Comparison of ENCODE assay signal across 1 cellular context in the genomic region with DNA sequence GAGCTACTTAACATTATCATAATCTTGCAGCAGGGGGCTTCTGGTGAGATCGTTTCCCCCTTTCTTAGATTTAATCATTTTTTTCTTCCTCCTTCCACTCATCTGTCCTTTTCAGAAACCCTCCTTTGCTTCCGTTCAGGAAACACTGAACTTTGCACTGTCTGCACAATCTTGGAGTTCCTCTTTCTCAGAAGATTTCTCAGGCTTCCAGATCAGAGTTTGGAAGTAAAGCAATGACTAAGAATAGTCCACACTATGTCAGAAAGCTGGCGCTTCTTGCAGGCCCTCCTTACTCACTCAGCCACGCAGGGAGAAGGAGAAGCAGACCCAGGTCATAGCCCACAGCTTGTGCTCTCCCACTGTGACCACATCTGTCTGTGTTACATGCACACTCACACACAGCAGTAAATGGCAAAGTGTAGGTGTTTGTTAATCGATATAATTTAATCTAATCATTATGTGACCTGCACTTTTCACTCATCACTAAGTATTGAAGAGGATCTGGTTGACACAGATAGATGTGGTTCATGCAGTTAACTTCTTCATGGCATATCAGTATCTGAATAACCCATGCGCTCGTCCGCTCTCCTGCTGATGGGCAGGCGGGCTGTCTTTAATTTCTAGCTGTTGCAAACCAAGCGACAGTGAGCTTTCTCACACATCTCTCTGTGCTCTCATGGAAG.
TF ChIP-seq lines count a peak whose summit lies in the region.

No MANE protein-coding gene starts in this region.

TF ChIP-seq in HepG2, 621 proteins besides CTCF, POLR2A, EP300 and RAD21 (continued from another document):
- TF ChIP-seq, protein P1, sequence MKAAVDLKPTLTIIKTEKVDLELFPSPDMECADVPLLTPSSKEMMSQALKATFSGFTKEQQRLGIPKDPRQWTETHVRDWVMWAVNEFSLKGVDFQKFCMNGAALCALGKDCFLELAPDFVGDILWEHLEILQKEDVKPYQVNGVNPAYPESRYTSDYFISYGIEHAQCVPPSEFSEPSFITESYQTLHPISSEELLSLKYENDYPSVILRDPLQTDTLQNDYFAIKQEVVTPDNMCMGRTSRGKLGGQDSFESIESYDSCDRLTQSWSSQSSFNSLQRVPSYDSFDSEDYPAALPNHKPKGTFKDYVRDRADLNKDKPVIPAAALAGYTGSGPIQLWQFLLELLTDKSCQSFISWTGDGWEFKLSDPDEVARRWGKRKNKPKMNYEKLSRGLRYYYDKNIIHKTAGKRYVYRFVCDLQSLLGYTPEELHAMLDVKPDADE (CRISPR knock-in tag; IDR thresholded peaks at IDR 0.05), result no peak
- TF ChIP-seq KLF12 (CRISPR knock-in tag; IDR thresholded peaks at IDR 0.05; ENCODE audit: borderline replicate concordance), result no peak
- no peak for TF ChIP-seq SP5 (CRISPR knock-in tag; IDR thresholded peaks at IDR 0.05; ENCODE audit: borderline replicate concordance, low read depth)
- no peak for TF ChIP-seq HCFC1 (IDR thresholded peaks at IDR 0.05; ENCODE audit: low read depth, low read length)
- TF ChIP-seq ZNF180 (CRISPR knock-in tag; IDR thresholded peaks at IDR 0.05; ENCODE audit: borderline replicate concordance, low read depth), result no peak
- TF ChIP-seq ZEB1 (IDR thresholded peaks at IDR 0.05; ENCODE audit: insufficient replicate concordance, low read depth), result no peak
- TF ChIP-seq, protein P2, sequence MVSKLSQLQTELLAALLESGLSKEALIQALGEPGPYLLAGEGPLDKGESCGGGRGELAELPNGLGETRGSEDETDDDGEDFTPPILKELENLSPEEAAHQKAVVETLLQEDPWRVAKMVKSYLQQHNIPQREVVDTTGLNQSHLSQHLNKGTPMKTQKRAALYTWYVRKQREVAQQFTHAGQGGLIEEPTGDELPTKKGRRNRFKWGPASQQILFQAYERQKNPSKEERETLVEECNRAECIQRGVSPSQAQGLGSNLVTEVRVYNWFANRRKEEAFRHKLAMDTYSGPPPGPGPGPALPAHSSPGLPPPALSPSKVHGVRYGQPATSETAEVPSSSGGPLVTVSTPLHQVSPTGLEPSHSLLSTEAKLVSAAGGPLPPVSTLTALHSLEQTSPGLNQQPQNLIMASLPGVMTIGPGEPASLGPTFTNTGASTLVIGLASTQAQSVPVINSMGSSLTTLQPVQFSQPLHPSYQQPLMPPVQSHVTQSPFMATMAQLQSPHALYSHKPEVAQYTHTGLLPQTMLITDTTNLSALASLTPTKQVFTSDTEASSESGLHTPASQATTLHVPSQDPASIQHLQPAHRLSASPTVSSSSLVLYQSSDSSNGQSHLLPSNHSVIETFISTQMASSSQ (IDR thresholded peaks at IDR 0.05; ENCODE audit: low read depth), result no peak
- TF ChIP-seq, protein P2 (CRISPR knock-in tag; IDR thresholded peaks at IDR 0.05; ENCODE audit: borderline replicate concordance), result no peak
- TF ChIP-seq PHF21A (CRISPR knock-in tag; IDR thresholded peaks at IDR 0.05), result no peak
- no peak for TF ChIP-seq ZNF230 (CRISPR knock-in tag; IDR thresholded peaks at IDR 0.05)
- TF ChIP-seq, protein P3, sequence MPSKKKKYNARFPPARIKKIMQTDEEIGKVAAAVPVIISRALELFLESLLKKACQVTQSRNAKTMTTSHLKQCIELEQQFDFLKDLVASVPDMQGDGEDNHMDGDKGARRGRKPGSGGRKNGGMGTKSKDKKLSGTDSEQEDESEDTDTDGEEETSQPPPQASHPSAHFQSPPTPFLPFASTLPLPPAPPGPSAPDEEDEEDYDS (CRISPR knock-in tag; IDR thresholded peaks at IDR 0.05), result no peak
- no peak for TF ChIP-seq PITX1 (CRISPR knock-in tag; IDR thresholded peaks at IDR 0.05)
- TF ChIP-seq PRMT3 (CRISPR knock-in tag; IDR thresholded peaks at IDR 0.05; ENCODE audit: borderline replicate concordance, low read depth), result no peak
- TF ChIP-seq, protein P4, sequence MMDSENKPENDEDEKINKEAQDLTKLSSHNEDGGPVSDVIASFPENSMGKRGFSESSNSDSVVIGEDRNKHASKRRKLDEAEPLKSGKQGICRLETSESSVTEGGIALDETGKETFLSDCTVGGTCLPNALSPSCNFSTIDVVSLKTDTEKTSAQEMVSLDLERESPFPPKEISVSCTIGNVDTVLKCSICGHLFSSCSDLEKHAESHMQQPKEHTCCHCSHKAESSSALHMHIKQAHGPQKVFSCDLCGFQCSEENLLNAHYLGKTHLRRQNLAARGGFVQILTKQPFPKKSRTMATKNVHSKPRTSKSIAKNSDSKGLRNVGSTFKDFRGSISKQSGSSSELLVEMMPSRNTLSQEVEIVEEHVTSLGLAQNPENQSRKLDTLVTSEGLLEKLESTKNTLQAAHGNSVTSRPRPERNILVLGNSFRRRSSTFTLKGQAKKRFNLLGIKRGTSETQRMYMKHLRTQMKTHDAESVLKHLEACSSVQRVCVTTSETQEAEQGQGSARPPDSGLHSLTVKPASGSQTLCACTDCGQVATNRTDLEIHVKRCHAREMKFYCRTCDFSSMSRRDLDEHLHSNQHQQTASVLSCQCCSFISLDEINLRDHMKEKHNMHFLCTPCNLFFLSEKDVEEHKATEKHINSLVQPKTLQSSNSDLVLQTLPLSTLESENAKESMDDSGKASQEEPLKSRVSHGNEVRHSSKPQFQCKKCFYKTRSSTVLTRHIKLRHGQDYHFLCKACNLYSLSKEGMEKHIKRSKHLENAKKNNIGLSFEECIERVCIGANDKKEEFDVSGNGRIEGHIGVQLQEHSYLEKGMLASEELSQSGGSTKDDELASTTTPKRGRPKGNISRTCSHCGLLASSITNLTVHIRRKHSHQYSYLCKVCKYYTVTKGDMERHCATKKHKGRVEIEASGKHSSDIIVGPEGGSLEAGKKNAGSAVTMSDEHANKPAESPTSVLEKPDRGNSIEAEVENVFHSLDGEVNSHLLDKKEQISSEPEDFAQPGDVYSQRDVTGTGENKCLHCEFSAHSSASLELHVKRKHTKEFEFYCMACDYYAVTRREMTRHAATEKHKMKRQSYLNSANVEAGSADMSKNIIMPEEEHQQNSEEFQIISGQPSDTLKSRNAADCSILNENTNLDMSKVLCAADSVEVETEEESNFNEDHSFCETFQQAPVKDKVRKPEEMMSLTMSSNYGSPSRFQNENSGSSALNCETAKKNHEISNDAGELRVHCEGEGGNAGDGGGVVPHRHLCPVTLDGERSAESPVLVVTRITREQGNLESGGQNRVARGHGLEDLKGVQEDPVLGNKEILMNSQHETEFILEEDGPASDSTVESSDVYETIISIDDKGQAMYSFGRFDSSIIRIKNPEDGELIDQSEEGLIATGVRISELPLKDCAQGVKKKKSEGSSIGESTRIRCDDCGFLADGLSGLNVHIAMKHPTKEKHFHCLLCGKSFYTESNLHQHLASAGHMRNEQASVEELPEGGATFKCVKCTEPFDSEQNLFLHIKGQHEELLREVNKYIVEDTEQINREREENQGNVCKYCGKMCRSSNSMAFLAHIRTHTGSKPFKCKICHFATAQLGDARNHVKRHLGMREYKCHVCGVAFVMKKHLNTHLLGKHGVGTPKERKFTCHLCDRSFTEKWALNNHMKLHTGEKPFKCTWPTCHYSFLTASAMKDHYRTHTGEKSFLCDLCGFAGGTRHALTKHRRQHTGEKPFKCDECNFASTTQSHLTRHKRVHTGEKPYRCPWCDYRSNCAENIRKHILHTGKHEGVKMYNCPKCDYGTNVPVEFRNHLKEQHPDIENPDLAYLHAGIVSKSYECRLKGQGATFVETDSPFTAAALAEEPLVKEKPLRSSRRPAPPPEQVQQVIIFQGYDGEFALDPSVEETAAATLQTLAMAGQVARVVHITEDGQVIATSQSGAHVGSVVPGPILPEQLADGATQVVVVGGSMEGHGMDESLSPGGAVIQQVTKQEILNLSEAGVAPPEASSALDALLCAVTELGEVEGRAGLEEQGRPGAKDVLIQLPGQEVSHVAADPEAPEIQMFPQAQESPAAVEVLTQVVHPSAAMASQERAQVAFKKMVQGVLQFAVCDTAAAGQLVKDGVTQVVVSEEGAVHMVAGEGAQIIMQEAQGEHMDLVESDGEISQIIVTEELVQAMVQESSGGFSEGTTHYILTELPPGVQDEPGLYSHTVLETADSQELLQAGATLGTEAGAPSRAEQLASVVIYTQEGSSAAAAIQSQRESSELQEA (CRISPR knock-in tag; IDR thresholded peaks at IDR 0.05; ENCODE audit: not compliant biosample characterization), result no peak
- no peak for TF ChIP-seq ZNF782 (CRISPR knock-in tag; IDR thresholded peaks at IDR 0.05; ENCODE audit: borderline replicate concordance)
- no peak for TF ChIP-seq SRF (IDR thresholded peaks at IDR 0.05; ENCODE audit: low read depth, low read length)
- no peak for TF ChIP-seq RBM39 (IDR thresholded peaks at IDR 0.05; ENCODE audit: low read depth, low read length, poor library complexity, severe bottlenecking)
- TF ChIP-seq FLYWCH1 (CRISPR knock-in tag; IDR thresholded peaks at IDR 0.05), result no peak
